21 cellular contexts compared by ENCODE assay signal in genomic region chr6:142459267-142459666, GRCh38.
DNase-seq lines count a peak whose midpoint lies in the region; ATAC-seq and TF ChIP-seq lines count a peak whose summit lies in the region.
"Had no signal": no experiment of that assay in that cellular context is flagged by ENCODE, and none has a peak within 500 bp of the region (broad histone marks: within the 10 kb centered on the region; RNA-seq: fewer than 3 reads in every experiment).

No MANE protein-coding gene starts in this region.

- TF ChIP-seq RAD21 in SK-N-SH (IDR thresholded peaks at IDR 0.05; ENCODE audit: low read length) = no peak

- WGBS in SK-N-SH (ENCODE audit: low lambda C conversion rate) = 75% methylated on average over 1 of the region's 1 CpG
- 100% methylated on average over 1 of the region's 1 CpG for WGBS in mesenchymal stem cell
- WGBS in upper lobe of left lung, 2 donors = 82 to 86% methylated on average over 1 of the region's 1 CpG

- DNase-seq in SK-N-SH (no peak), mesenchymal stem cell (peak; percentile 38), upper lobe of left lung (no peak), dedifferentiated amniotic fluid mesenchymal stem cell (ENCODE audit: extremely low spot score) (no peak), HuH-7 (ENCODE audit: low spot score) (no peak)
- DNase-seq: 8988T; activated CD4-positive, alpha-beta T cell treated with anti-CD3 and anti-CD28 coated beads for 1 hour; activated CD8-positive, alpha-beta memory T cell treated with anti-CD3 and anti-CD28 coated beads, Interleukin-2, amount 50 U/mL, for 4 hours; activated effector memory CD4-positive, alpha-beta T cell treated with anti-CD3 and anti-CD28 coated beads, Interleukin-2, amount 50 U/mL, for 16 hours; CD8-positive, alpha-beta T cell; foreskin melanocyte; kidney glomerular epithelial cell; NCI-H187; NCI-H226; nephron progenitor cell; stimulated activated CD4-positive, alpha-beta T cell treated with anti-CD3 and anti-CD28 coated beads, Interleukin-4, amount 100 ng/mL, for 4 hours had no signal

- TF ChIP-seq CTCF in SK-N-SH (IDR thresholded peaks at IDR 0.05) = no peak
- no peak for TF ChIP-seq CTCF in upper lobe of left lung (IDR thresholded peaks at IDR 0.05)

- H2AK5ac ChIP-seq in mesenchymal stem cell (ENCODE audit: low read length, severe bottlenecking) = no peak overlapping the region

- H3K27ac Mint-ChIP-seq in activated T-helper 17 cell treated with anti-CD3 and anti-CD28 coated beads, Interleukin-2, amount 50 U/mL, for 72 hours = no peak overlapping the region
- H3K27ac Mint-ChIP-seq: CD8-positive, alpha-beta T cell; nephron progenitor cell; progenitor cell of endocrine pancreas had no signal

- H2BK120ac ChIP-seq in mesenchymal stem cell (ENCODE audit: low read depth, low read length) = no peak overlapping the region

- H3K23ac ChIP-seq in mesenchymal stem cell (ENCODE audit: low read length in 2 of 2) = no peak overlapping the region

- no peaks in the 10 kb centered on the region for H4K20me1 ChIP-seq in SK-N-SH (ENCODE audit: insufficient read depth)

- no peak overlapping the region for H3K4ac ChIP-seq in mesenchymal stem cell (ENCODE audit: low read depth in 1 of 2, low read length in 2 of 2)

- H3K79me1 ChIP-seq in mesenchymal stem cell (replicated peaks; ENCODE audit: low read length, poor library complexity, severe bottlenecking) = no peaks in the 10 kb centered on the region

- ATAC-seq in SK-N-SH treated with all-trans-retinoic acid at 6 μM for 48 hours (0 out of 3 replicates have a peak, but pooled peaks have one; percentile 7), GM21619 (IDR thresholded peaks at IDR 0.05; ENCODE audit: unreplicated experiment) (peak; percentile 45), upper lobe of left lung (ENCODE audit: low FRiP score in 2 of 2) (no peak)
- ATAC-seq in activated T-helper 17 cell treated with anti-CD3 and anti-CD28 coated beads, Interleukin-2, amount 50 U/mL, for 72 hours (replicated peaks) = peak; percentile 52
- ATAC-seq: CD8-positive, alpha-beta T cell had no signal

- peaks cover 20% of the 10 kb centered on the region for H3F3A ChIP-seq in SK-N-SH (replicated peaks; ENCODE audit: insufficient read depth)

- H3K9me3 ChIP-seq in SK-N-SH (no peaks in the 10 kb centered on the region), mesenchymal stem cell (ENCODE audit: control insufficient read depth, low read length) (no peaks in the 10 kb centered on the region), upper lobe of left lung (peaks cover 0 to 11% (median 1%) of the 10 kb centered on the region in 4 donors)
- H3K9me3 ChIP-seq: suprapubic skin had no signal

- no peak overlapping the region for H4K91ac ChIP-seq in mesenchymal stem cell (ENCODE audit: low read length)

- no peak overlapping the region for H4K8ac ChIP-seq in mesenchymal stem cell (ENCODE audit: low read length)

- CTCF ChIA-PET in SK-N-SH (lab: Yijun Ruan, JAX) = interaction anchor here (0.6 to 2.4 kb wide), 2 partner anchors 15 to 172 kb away, joined by 3 to 12 read pairs; no protein-coding TSS in a partner anchor

- H2BK5ac ChIP-seq in mesenchymal stem cell (ENCODE audit: low read depth, low read length, poor library complexity, severe bottlenecking) = no peak overlapping the region

- H2BK12ac ChIP-seq in mesenchymal stem cell (ENCODE audit: low read length in 2 of 2) = no peak overlapping the region

- no peaks in the 10 kb centered on the region for H3K9me2 ChIP-seq in SK-N-SH

- no peak overlapping the region for H3K4me2 ChIP-seq in SK-N-SH
- H3K4me2 ChIP-seq in mesenchymal stem cell (ENCODE audit: low read length, poor library complexity, severe bottlenecking) = no peak overlapping the region

- H3K36me3 ChIP-seq in SK-N-SH (replicated peaks in 1 of 2; ENCODE audit: control insufficient read depth in 1 of 2, insufficient read depth in 2 of 2, low read length in 1 of 2) (no peaks in the 10 kb centered on the region), mesenchymal stem cell (ENCODE audit: control insufficient read depth in 1 of 2, insufficient read depth in 2 of 2, low read depth in 1 of 2, low read length in 2 of 2) (no peaks in the 10 kb centered on the region), upper lobe of left lung (no peaks in the 10 kb centered on the region)
- H3K36me3 ChIP-seq: suprapubic skin had no signal

- H3K14ac ChIP-seq in mesenchymal stem cell (ENCODE audit: low read length in 2 of 2) = no peak overlapping the region

- TF ChIP-seq EP300 in SK-N-SH (IDR thresholded peaks at IDR 0.05; ENCODE audit: borderline replicate concordance in 1 of 2, low read depth in 1 of 2, low read length in 1 of 2) (no peak), upper lobe of left lung (IDR thresholded peaks at IDR 0.05) (no peak)

- POLR2A ChIA-PET in SK-N-SH (lab: Yijun Ruan, JAX) = no interaction called here

- no peak overlapping the region for H3K18ac ChIP-seq in mesenchymal stem cell (ENCODE audit: low read depth in 1 of 2, low read length in 2 of 2)

- no peaks in the 10 kb centered on the region for H3K36me3 Mint-ChIP-seq in activated T-helper 17 cell treated with anti-CD3 and anti-CD28 coated beads, Interleukin-2, amount 50 U/mL, for 72 hours (ENCODE audit: low read depth)
- H3K36me3 Mint-ChIP-seq: CD8-positive, alpha-beta T cell had no signal

- peaks cover 7% of the 10 kb centered on the region for H3K27me3 Mint-ChIP-seq in activated T-helper 17 cell treated with anti-CD3 and anti-CD28 coated beads, Interleukin-2, amount 50 U/mL, for 72 hours
- H3K27me3 Mint-ChIP-seq: progenitor cell of endocrine pancreas had no signal

- no peaks in the 10 kb centered on the region for H3K79me2 ChIP-seq in SK-N-SH (ENCODE audit: insufficient read depth)

- H3K27ac ChIP-seq in SK-N-SH (ENCODE audit: low read depth in 2 of 2, low read length in 1 of 2) (peak overlapping the region in 1 of 2 experiments; percentile 28; a peak in 1 of 4 replicates), mesenchymal stem cell (ENCODE audit: low read length, poor library complexity, severe bottlenecking) (no peak overlapping the region), upper lobe of left lung (no peak overlapping the region)
- H3K27ac ChIP-seq: suprapubic skin had no signal

- no peak for TF ChIP-seq POLR2A in upper lobe of left lung (IDR thresholded peaks at IDR 0.05)

- H3K4me1 ChIP-seq in SK-N-SH (ENCODE audit: control insufficient read depth in 1 of 2, insufficient read depth in 2 of 2, low read depth in 1 of 2, low read length in 1 of 2) = no peaks in the 10 kb centered on the region
- H3K4me1 ChIP-seq in mesenchymal stem cell (ENCODE audit: control insufficient read depth, insufficient read depth, low read depth, low read length) = peaks cover 2% of the 10 kb centered on the region
- H3K4me1 ChIP-seq in upper lobe of left lung = no peaks in the 10 kb centered on the region
- H3K4me1 ChIP-seq: suprapubic skin had no signal

- H2AFZ ChIP-seq in SK-N-SH (ENCODE audit: low read depth) = no peak overlapping the region
- H2AFZ ChIP-seq in mesenchymal stem cell (ENCODE audit: low read depth, low read length) = no peak overlapping the region

- H3K9me3 Mint-ChIP-seq in activated T-helper 17 cell treated with anti-CD3 and anti-CD28 coated beads, Interleukin-2, amount 50 U/mL, for 72 hours = peaks cover 7% of the 10 kb centered on the region

- H3K4me3 ChIP-seq in SK-N-SH (ENCODE audit: low read depth in 2 of 2, low read length in 1 of 2) (no peak overlapping the region), mesenchymal stem cell (ENCODE audit: insufficient read depth in 1 of 2, low read depth in 1 of 2, low read length in 2 of 2) (no peak overlapping the region), upper lobe of left lung (no peak overlapping the region)
- H3K4me3 ChIP-seq: suprapubic skin had no signal

- H3K27me3 ChIP-seq in SK-N-SH (ENCODE audit: insufficient read depth) (no peaks in the 10 kb centered on the region), mesenchymal stem cell (ENCODE audit: control insufficient read depth in 1 of 2, insufficient read depth in 1 of 2, low read length in 2 of 2) (no peaks in the 10 kb centered on the region), upper lobe of left lung (no peaks in the 10 kb centered on the region)
- H3K27me3 ChIP-seq: suprapubic skin had no signal

- H2BK15ac ChIP-seq in mesenchymal stem cell (ENCODE audit: low read depth, poor library complexity, severe bottlenecking) = no peak overlapping the region

- H3K9ac ChIP-seq in SK-N-SH = no peak overlapping the region
- H3K9ac ChIP-seq in mesenchymal stem cell (ENCODE audit: low read length) = no peak overlapping the region

- no peaks in the 10 kb centered on the region for H3K4me1 Mint-ChIP-seq in activated T-helper 17 cell treated with anti-CD3 and anti-CD28 coated beads, Interleukin-2, amount 50 U/mL, for 72 hours
- H3K4me1 Mint-ChIP-seq: nephron progenitor cell had no signal

- no peak overlapping the region for H3K4me3 Mint-ChIP-seq in activated T-helper 17 cell treated with anti-CD3 and anti-CD28 coated beads, Interleukin-2, amount 50 U/mL, for 72 hours
- H3K4me3 Mint-ChIP-seq: CD8-positive, alpha-beta T cell; nephron progenitor cell had no signal

TF ChIP-seq in SK-N-SH treated with all-trans-retinoic acid at 6 μM for 48 hours, 23 proteins besides CTCF, POLR2A, EP300 and RAD21:
- TF ChIP-seq ESRRG (CRISPR knock-in tag; IDR thresholded peaks at IDR 0.05) = no peak
- TF ChIP-seq ARNTL (CRISPR knock-in tag; IDR thresholded peaks at IDR 0.05; ENCODE audit: borderline replicate concordance, low read depth) = no peak
- TF ChIP-seq ZNF8 (CRISPR knock-in tag; IDR thresholded peaks at IDR 0.05) = no peak
- TF ChIP-seq ZNF565 (CRISPR knock-in tag; conservative IDR thresholded peaks at IDR 0.05; ENCODE audit: low read depth) = no peak

TF ChIP-seq in SK-N-SH, 30 proteins besides CTCF, POLR2A, EP300 and RAD21 (continues in another document):
- no peak for TF ChIP-seq RXRA (IDR thresholded peaks at IDR 0.05; ENCODE audit: borderline replicate concordance, low read depth)
- no peak for TF ChIP-seq TAF1 (IDR thresholded peaks at IDR 0.05; ENCODE audit: borderline replicate concordance, low read depth, low read length)
- no peak for TF ChIP-seq FOXJ3 (CRISPR knock-in tag; IDR thresholded peaks at IDR 0.05)
- no peak for TF ChIP-seq SIN3A (IDR thresholded peaks at IDR 0.05; ENCODE audit: borderline replicate concordance, low read depth, low read length)
- TF ChIP-seq ELF1 (IDR thresholded peaks at IDR 0.05) = no peak
- no peak for TF ChIP-seq JUND (IDR thresholded peaks at IDR 0.05)

Comparison
In these comparisons a context has a peak if more than half of its experiments do, and no peak if none do; other contexts are left out.
1. ATAC-seq: peak in SK-N-SH treated with all-trans-retinoic acid at 6 μM for 48 hours (single experiment), GM21619 (single experiment) and activated T-helper 17 cell treated with anti-CD3 and anti-CD28 coated beads, Interleukin-2, amount 50 U/mL, for 72 hours (single experiment); none in upper lobe of left lung (0 of 2).